8 cellular contexts compared by ENCODE assay signal in genomic region chr12:80186727-80187217, GRCh38.
DNase-seq lines count a peak whose midpoint lies in the region; ATAC-seq, FAIRE-seq and TF ChIP-seq lines count a peak whose summit lies in the region.

No MANE protein-coding gene starts in this region.

- H3K27ac ChIP-seq in CD4-positive, CD25-positive, alpha-beta regulatory T cell (ENCODE audit: insufficient read depth, low read length, poor library complexity, severe bottlenecking): no peak overlapping the region

- no peaks in the 10 kb centered on the region for H3K27me3 ChIP-seq in CD4-positive, CD25-positive, alpha-beta regulatory T cell (ENCODE audit: control insufficient read depth, insufficient read depth, low read length)

- CTCF ChIA-PET in activated CD8-positive, alpha-beta T cell treated with anti-CD3 and anti-CD28 coated beads for 36 hours (lab: Charles Lee): interaction anchor here (0.6 to 1.7 kb wide), 13 partner anchors 8 to 370 kb away, joined by 3 to 7 read pairs (median 4); no protein-coding TSS in a partner anchor

- no peak overlapping the region for H3K4me3 Mint-ChIP-seq in CD4-positive, CD25-positive, alpha-beta regulatory T cell
- H3K4me3 Mint-ChIP-seq in activated CD8-positive, alpha-beta T cell treated with anti-CD3 and anti-CD28 coated beads for 36 hours: no peak overlapping the region

- H3K9me3 ChIP-seq in CD4-positive, CD25-positive, alpha-beta regulatory T cell (ENCODE audit: control insufficient read depth in 2 of 2, low read length in 2 of 2): no peaks in the 10 kb centered on the region

- peaks cover 4% of the 10 kb centered on the region for H3K27me3 Mint-ChIP-seq in CD4-positive, CD25-positive, alpha-beta regulatory T cell
- peaks cover 4% of the 10 kb centered on the region for H3K27me3 Mint-ChIP-seq in activated CD8-positive, alpha-beta T cell treated with anti-CD3 and anti-CD28 coated beads for 36 hours

- TF ChIP-seq CTCF in activated CD8-positive, alpha-beta T cell treated with anti-CD3 and anti-CD28 coated beads for 36 hours (IDR thresholded peaks at IDR 0.05): peak; percentile 70
- peak in 1 of 3 donors; percentile 67 for TF ChIP-seq CTCF in omental fat pad (IDR thresholded peaks at IDR 0.05)

- peaks cover 0 to 5% (median 0%) of the 10 kb centered on the region in 4 donors for H3K4me1 Mint-ChIP-seq in CD4-positive, CD25-positive, alpha-beta regulatory T cell
- H3K4me1 Mint-ChIP-seq in activated CD8-positive, alpha-beta T cell treated with anti-CD3 and anti-CD28 coated beads for 36 hours (ENCODE audit: low read depth): peaks cover 11% of the 10 kb centered on the region

- ATAC-seq in CD4-positive, CD25-positive, alpha-beta regulatory T cell (ENCODE audit: low read depth in 2 of 2): no peak
- ATAC-seq in GM18858 (IDR thresholded peaks at IDR 0.05; ENCODE audit: unreplicated experiment): peak; percentile 44
- ATAC-seq in HG03159 (IDR thresholded peaks at IDR 0.05; ENCODE audit: unreplicated experiment): peak; percentile 54
- ATAC-seq in activated CD8-positive, alpha-beta T cell treated with anti-CD3 and anti-CD28 coated beads for 36 hours: peak; percentile 57
- ATAC-seq in omental fat pad (ENCODE audit: low FRiP score): peak; percentile 98
- ATAC-seq in HG03571 (IDR thresholded peaks at IDR 0.05; ENCODE audit: unreplicated experiment): no peak

- POLR2A ChIA-PET in activated CD8-positive, alpha-beta T cell treated with anti-CD3 and anti-CD28 coated beads for 36 hours (lab: Charles Lee): interaction anchor here (1.4 kb wide), 1 partner anchor 17 kb away, joined by 3 read pairs; no protein-coding TSS in a partner anchor

- FAIRE-seq in frontal cortex (lab: Jason Lieb, UNC): no peak

- DNase-seq in CD4-positive, CD25-positive, alpha-beta regulatory T cell: peak; percentile 1 to 64 (median 39)
- peak; percentile 68 for DNase-seq in NCI-H446 treated with DMSO at 0.1 percent for 48 hours (lab: John Stamatoyannopoulos, UW)
- DNase-seq in activated CD8-positive, alpha-beta T cell treated with anti-CD3 and anti-CD28 coated beads for 36 hours: peak; percentile 49
- DNase-seq in frontal cortex (ENCODE audit: low spot score in 2 of 2): peak; percentile 2 to 56
- DNase-seq in omental fat pad (ENCODE audit: low spot score): no peak

- H3K36me3 ChIP-seq in CD4-positive, CD25-positive, alpha-beta regulatory T cell (ENCODE audit: control insufficient read depth, insufficient read depth, low read length): no peaks in the 10 kb centered on the region

- intact Hi-C loops in activated CD8-positive, alpha-beta T cell treated with anti-CD3 and anti-CD28 coated beads for 36 hours (cut with micrococcal nuclease): loop anchor here (5.0 to 10.0 kb wide), 2 partner anchors 252 to 299 kb away; partner anchors contain the start of gene PPP1R12A

- H3K4me3 ChIP-seq in CD4-positive, CD25-positive, alpha-beta regulatory T cell (ENCODE audit: low read depth, low read length): no peak overlapping the region

- H3K9me3 Mint-ChIP-seq in CD4-positive, CD25-positive, alpha-beta regulatory T cell: no peaks in the 10 kb centered on the region
- no peaks in the 10 kb centered on the region for H3K9me3 Mint-ChIP-seq in activated CD8-positive, alpha-beta T cell treated with anti-CD3 and anti-CD28 coated beads for 36 hours

- H3K27ac Mint-ChIP-seq in CD4-positive, CD25-positive, alpha-beta regulatory T cell: no peak overlapping the region
- no peak overlapping the region for H3K27ac Mint-ChIP-seq in activated CD8-positive, alpha-beta T cell treated with anti-CD3 and anti-CD28 coated beads for 36 hours

- H3K4me1 ChIP-seq in CD4-positive, CD25-positive, alpha-beta regulatory T cell (ENCODE audit: control insufficient read depth, insufficient read depth, low read length, poor library complexity, severe bottlenecking): no peaks in the 10 kb centered on the region

- H3K36me3 Mint-ChIP-seq in CD4-positive, CD25-positive, alpha-beta regulatory T cell: no peaks in the 10 kb centered on the region
- no peaks in the 10 kb centered on the region for H3K36me3 Mint-ChIP-seq in activated CD8-positive, alpha-beta T cell treated with anti-CD3 and anti-CD28 coated beads for 36 hours (ENCODE audit: low read depth)

Comparison
In these comparisons a context has a peak if more than half of its experiments do, and no peak if none do; other contexts are left out.
1. ATAC-seq: peak in GM18858 (single experiment), HG03159 (single experiment), activated CD8-positive, alpha-beta T cell treated with anti-CD3 and anti-CD28 coated beads for 36 hours (single experiment) and omental fat pad (single experiment); none in CD4-positive, CD25-positive, alpha-beta regulatory T cell (0 of 2) and HG03571 (single experiment).